ENCODE assay signal across 30 cellular contexts in the genomic region with DNA sequence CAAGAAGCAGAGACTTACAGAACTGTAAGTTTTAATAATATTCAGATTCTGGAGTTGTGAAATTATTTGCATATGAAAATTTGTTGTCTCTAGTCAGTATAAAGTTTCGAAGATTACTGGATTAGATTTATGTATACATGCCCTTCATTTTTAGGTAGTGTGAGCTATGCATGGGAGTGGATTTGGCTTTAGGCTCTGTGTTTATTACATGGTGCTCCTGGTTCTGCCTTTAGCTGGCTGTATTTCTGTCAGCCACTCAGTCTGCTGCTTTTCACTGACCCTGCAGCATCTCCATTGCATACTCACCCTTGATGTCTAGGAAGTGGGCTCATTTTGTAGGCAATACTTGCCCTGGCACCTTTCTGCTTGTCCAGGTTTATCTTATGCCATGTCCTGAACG.
A peak's percentile ranks its signal among the peaks of the same experiment; 100 is the strongest.
DNase-seq lines count a peak whose midpoint lies in the region; ATAC-seq, FAIRE-seq and TF ChIP-seq lines count a peak whose summit lies in the region.
"Had no signal": no experiment of that assay in that cellular context is flagged by ENCODE, and none has a peak within 500 bp of the region (broad histone marks: within the 10 kb centered on the region; RNA-seq: fewer than 3 reads in every experiment).

No MANE protein-coding gene starts in this region.

- H3K4me3 ChIP-seq in right cardiac atrium (ENCODE audit: low read length) (peak overlapping the region; percentile 10), muscle layer of duodenum (ENCODE audit: low read depth in 1 of 2, low read length in 2 of 2) (peak overlapping the region; percentile 6 to 7), vagina (peak overlapping the region in 1 of 2 donors; percentile 5)
- H3K4me3 ChIP-seq: lung, MG63 had no signal

- CTCF ChIA-PET in CD4-positive, alpha-beta T cell (lab: Charles Lee): no interaction called here

- H3K36me3 Mint-ChIP-seq in CD4-positive, alpha-beta T cell (ENCODE audit: low read depth): peaks cover 92% of the 10 kb centered on the region

- H3K27me3 ChIP-seq in right cardiac atrium (ENCODE audit: control insufficient read depth, insufficient read depth): no peaks in the 10 kb centered on the region
- no peaks in the 10 kb centered on the region for H3K27me3 ChIP-seq in muscle layer of duodenum (ENCODE audit: low read depth, low read length)
- no peaks in the 10 kb centered on the region for H3K27me3 ChIP-seq in vagina
- H3K27me3 ChIP-seq in CD4-positive, alpha-beta T cell (ENCODE audit: control insufficient read depth, insufficient read depth, low read length): no peaks in the 10 kb centered on the region
- H3K27me3 ChIP-seq: MG63 had no signal

- H3K27me3 Mint-ChIP-seq in CD4-positive, alpha-beta T cell: no peaks in the 10 kb centered on the region
- H3K27me3 Mint-ChIP-seq: activated CD8-positive, alpha-beta T cell treated with anti-CD3 and anti-CD28 coated beads for 36 hours; central memory CD8-positive, alpha-beta T cell; IgD-negative memory B cell; naive B cell had no signal

- peaks cover 13% of the 10 kb centered on the region for H3K4me1 Mint-ChIP-seq in CD4-positive, alpha-beta T cell (ENCODE audit: low read depth)

- 83% methylated on average over 2 of the region's 2 CpGs for WGBS in right cardiac atrium

- no peak for DNase-seq in right cardiac atrium
- DNase-seq in Right ventricle myocardium inferior (ENCODE audit: missing footprints): no peak
- DNase-seq in astrocyte of the hippocampus (ENCODE audit: low read depth, low spot score): peak; percentile 7
- no peak for DNase-seq in vagina (ENCODE audit: extremely low spot score in 2 of 2)
- DNase-seq in CD4-positive, alpha-beta T cell: no peak
- DNase-seq in frontal cortex (ENCODE audit: low spot score in 2 of 2): no peak
- DNase-seq: activated CD8-positive, alpha-beta T cell treated with anti-CD3 and anti-CD28 coated beads for 36 hours; activated effector memory CD4-positive, alpha-beta T cell treated with anti-CD3 and anti-CD28 coated beads, Interleukin-2, amount 50 U/mL, for 16 hours; amygdala; CD8-positive, alpha-beta T cell; DND-41; effector CD8-positive, alpha-beta T cell; HFFc6; MG63; naive B cell; NCI-H1436; NCI-H526 treated with DMSO at 0.1 percent for 48 hours; posterior cingulate gyrus; small intestine; stimulated activated CD4-positive, alpha-beta T cell treated with anti-CD3 and anti-CD28 coated beads, Interleukin-4, amount 100 ng/mL, for 24 hours; substantia nigra had no signal

- no peaks in the 10 kb centered on the region for H3K9me3 Mint-ChIP-seq in CD4-positive, alpha-beta T cell
- H3K9me3 Mint-ChIP-seq: activated CD8-positive, alpha-beta T cell treated with anti-CD3 and anti-CD28 coated beads for 36 hours; CD8-positive, alpha-beta T cell; central memory CD8-positive, alpha-beta T cell; HFFc6; naive B cell; T-helper 1 cell treated with Interleukin-12 subunit alpha and Interleukin-12 subunit beta and Interleukin-4 antibody, amounts not matched to agents 30 μg/mL and 1 μg/mL, for 36 hours had no signal

- no peak for FAIRE-seq in frontal cortex (lab: Jason Lieb, UNC)
- FAIRE-seq: GM18507, small intestine had no signal

- no peak overlapping the region for H3K4me3 Mint-ChIP-seq in CD4-positive, alpha-beta T cell
- H3K4me3 Mint-ChIP-seq: activated CD8-positive, alpha-beta T cell treated with anti-CD3 and anti-CD28 coated beads for 36 hours; CD8-positive, alpha-beta T cell; central memory CD8-positive, alpha-beta T cell; HFFc6; IgD-negative memory B cell; naive B cell had no signal

- peak in 1 of 2 donors; percentile 10 for ATAC-seq in right cardiac atrium
- no peak for ATAC-seq in Right ventricle myocardium inferior
- ATAC-seq in CD4-positive, alpha-beta T cell (ENCODE audit: poor library complexity): no peak
- no peak for ATAC-seq in GM18873 (IDR thresholded peaks at IDR 0.05; ENCODE audit: low FRiP score, unreplicated experiment)
- ATAC-seq: CD8-positive, alpha-beta T cell had no signal

- intact Hi-C loops in right cardiac atrium (cut with DNase I) (no loop called here), Right ventricle myocardium inferior (cut with DNase I) (no loop called here), vagina (cut with DNase I) (no loop called here)
- intact Hi-C loops in CD4-positive, alpha-beta T cell (cut with DNase I, micrococcal nuclease): no loop called here

- TF ChIP-seq CTCF in vagina (IDR thresholded peaks at IDR 0.05): no peak
- no peak for TF ChIP-seq CTCF in CD4-positive, alpha-beta T cell (IDR thresholded peaks at IDR 0.05)

- peaks cover 27 to 48% of the 10 kb centered on the region in 2 donors for H3K36me3 ChIP-seq in muscle layer of duodenum (ENCODE audit: control insufficient read depth in 1 of 2, insufficient read depth in 2 of 2, low read length in 2 of 2)
- H3K36me3 ChIP-seq in vagina: peaks cover 0 to 19% of the 10 kb centered on the region in 2 donors

- no peak overlapping the region for H3K27ac Mint-ChIP-seq in CD4-positive, alpha-beta T cell
- H3K27ac Mint-ChIP-seq: CD8-positive, alpha-beta T cell; HFFc6; IgD-negative memory B cell; T-helper 1 cell treated with Interleukin-12 subunit alpha and Interleukin-12 subunit beta and Interleukin-4 antibody, amounts not matched to agents 30 μg/mL and 1 μg/mL, for 36 hours had no signal

- H3K27ac ChIP-seq in right cardiac atrium (ENCODE audit: low read length) (peak overlapping the region; percentile 52), muscle layer of duodenum (ENCODE audit: low read length) (no peak overlapping the region), vagina (peak overlapping the region; percentile 22)
- H3K27ac ChIP-seq in CD4-positive, alpha-beta T cell (ENCODE audit: low read depth, low read length): no peak overlapping the region
- H3K27ac ChIP-seq: HL-60, VCaP had no signal

- peaks cover 2% of the 10 kb centered on the region for H3K4me1 ChIP-seq in right cardiac atrium (ENCODE audit: control insufficient read depth, insufficient read depth, low read length)
- H3K4me1 ChIP-seq in muscle layer of duodenum (ENCODE audit: control insufficient read depth in 1 of 2, insufficient read depth in 2 of 2, low read length in 2 of 2): peaks cover 5 to 24% of the 10 kb centered on the region in 2 donors
- peaks cover 24% of the 10 kb centered on the region for H3K4me1 ChIP-seq in vagina

- POLR2A ChIA-PET in CD4-positive, alpha-beta T cell (lab: Charles Lee): no interaction called here

- no peak for TF ChIP-seq POLR2A in vagina (IDR thresholded peaks at IDR 0.05)

- H3K9me3 ChIP-seq in right cardiac atrium (ENCODE audit: control insufficient read depth, low read length) (no peaks in the 10 kb centered on the region), muscle layer of duodenum (ENCODE audit: control insufficient read depth in 1 of 2, low read length in 2 of 2) (no peaks in the 10 kb centered on the region), vagina (no peaks in the 10 kb centered on the region)
- no peaks in the 10 kb centered on the region for H3K9me3 ChIP-seq in CD4-positive, alpha-beta T cell (ENCODE audit: control insufficient read depth, low read length)
- H3K9me3 ChIP-seq: MG63 had no signal

Comparison
In these comparisons a context has a peak if more than half of its experiments do, and no peak if none do; other contexts are left out.
1. H3K27ac ChIP-seq: peak in right cardiac atrium (single experiment) and vagina (single experiment); none in muscle layer of duodenum (single experiment) and CD4-positive, alpha-beta T cell (single experiment).